Comparison of ENCODE assay signal across 8 cellular contexts in genomic region chr13:97433727-97434416, GRCh38. TPM values are rescaled to one million over a fixed set of nuclear protein-coding genes. Genes with fewer than 3 reads are reported as not detected.
DNase-seq lines count a peak whose midpoint lies in the region; ATAC-seq and TF ChIP-seq lines count a peak whose summit lies in the region.

TSS of gene RAP2A (plus strand) at chr13:97434169. CDS start at chr13:97434471, 302 bp downstream.

- peak within 1 kb of the TSS; percentile 97 for H3K27ac Mint-ChIP-seq in activated T-cell treated with anti-CD3 and anti-CD28 coated beads, Interleukin-2, amount 50 U/mL, for 24 hours

- H3K9me3 ChIP-seq in esophagus (ENCODE audit: control insufficient read depth in 2 of 2, insufficient read depth in 1 of 2, low read depth in 1 of 2, low read length in 1 of 2) = no peaks in the 10 kb centered on the region
- no peaks in the 10 kb centered on the region for H3K9me3 ChIP-seq in muscle layer of colon (ENCODE audit: low read length)

- H3K36me3 Mint-ChIP-seq in activated T-cell treated with anti-CD3 and anti-CD28 coated beads, Interleukin-2, amount 50 U/mL, for 24 hours (ENCODE audit: low read depth) = peaks cover 18% of the 10 kb centered on the region

- peak; percentile 37 for ATAC-seq in GM21619 (IDR thresholded peaks at IDR 0.05; ENCODE audit: unreplicated experiment)

- H3K9me3 Mint-ChIP-seq in activated T-cell treated with anti-CD3 and anti-CD28 coated beads, Interleukin-2, amount 50 U/mL, for 24 hours = no peaks in the 10 kb centered on the region

- H3K27me3 Mint-ChIP-seq in activated T-cell treated with anti-CD3 and anti-CD28 coated beads, Interleukin-2, amount 50 U/mL, for 24 hours = peaks cover 3% of the 10 kb centered on the region

- H3K4me1 ChIP-seq in esophagus (ENCODE audit: control insufficient read depth in 2 of 2, insufficient read depth in 2 of 2, low read length in 1 of 2) (no peaks in the 10 kb centered on the region), muscle layer of colon (ENCODE audit: insufficient read depth, low read length) (peaks cover 23% of the 10 kb centered on the region)

- H3K27me3 ChIP-seq in esophagus (ENCODE audit: control insufficient read depth in 1 of 2, insufficient read depth in 2 of 2, low read length in 2 of 2) (no peaks in the 10 kb centered on the region), muscle layer of colon (ENCODE audit: control insufficient read depth in 1 of 2, insufficient read depth in 2 of 2, low read length in 2 of 2) (no peaks in the 10 kb centered on the region)

- H3K4me1 Mint-ChIP-seq in activated T-cell treated with anti-CD3 and anti-CD28 coated beads, Interleukin-2, amount 50 U/mL, for 24 hours (ENCODE audit: low read depth) = peaks cover 34% of the 10 kb centered on the region

- WGBS in esophagus, 2 donors = 0% methylated on average over 30 to 97 of the region's 97 CpGs

- peak; percentile 53 for DNase-seq in DMS 273 treated with DMSO at 0.1 percent for 48 hours (lab: John Stamatoyannopoulos, UW)
- DNase-seq in Jurkat, Clone E6-1 (ENCODE audit: low read depth, low spot score) = peak; percentile 83
- peak; percentile 90 for DNase-seq in activated T-cell treated with anti-CD3 and anti-CD28 coated beads, Interleukin-2, amount 50 U/mL, for 24 hours
- peak; percentile 79 for DNase-seq in stimulated activated CD8-positive, alpha-beta memory T cell treated with anti-CD3 and anti-CD28 coated beads, Interleukin-7, amount 100 ng/mL, for 1 hour (ENCODE audit: low read depth in 2 of 2)

- H3K4me3 Mint-ChIP-seq in activated T-cell treated with anti-CD3 and anti-CD28 coated beads, Interleukin-2, amount 50 U/mL, for 24 hours = peak within 1 kb of the TSS; percentile 94

- H3K27ac ChIP-seq in esophagus (ENCODE audit: low read depth in 2 of 2, low read length in 1 of 2) (peak within 1 kb of the TSS; percentile 99 to 100), muscle layer of colon (ENCODE audit: low read depth, low read length) (peak within 1 kb of the TSS; percentile 99)

- no peaks in the 10 kb centered on the region for H3K36me3 ChIP-seq in esophagus (ENCODE audit: control insufficient read depth in 2 of 2, insufficient read depth in 2 of 2, low read length in 1 of 2)
- H3K36me3 ChIP-seq in muscle layer of colon (ENCODE audit: insufficient read depth, low read length) = no peaks in the 10 kb centered on the region

- H3K9ac ChIP-seq in muscle layer of colon (ENCODE audit: low read length) = peak within 1 kb of the TSS; percentile 94

- H3K4me3 ChIP-seq in Jurkat, Clone E6-1 (ENCODE audit: low read length) = peak within 1 kb of the TSS; percentile 74
- peak within 1 kb of the TSS; percentile 86 to 97 for H3K4me3 ChIP-seq in esophagus (ENCODE audit: low read depth in 1 of 2, low read length in 2 of 2)
- peak within 1 kb of the TSS; percentile 90 to 98 for H3K4me3 ChIP-seq in muscle layer of colon (ENCODE audit: low read depth in 1 of 2, low read length in 2 of 2)

TF ChIP-seq in PFSK-1, 5 proteins besides CTCF, POLR2A, EP300 and RAD21:
- no peak for TF ChIP-seq POLR2AphosphoS5 (IDR thresholded peaks at IDR 0.05; ENCODE audit: low read depth, low read length)
- TF ChIP-seq REST (IDR thresholded peaks at IDR 0.05; ENCODE audit: insufficient read depth in 1 of 2, low read depth in 2 of 2, low read length in 2 of 2) = no peak
- peak; percentile 88 for TF ChIP-seq FOXP2 (optimal IDR thresholded peaks at IDR 0.05; ENCODE audit: borderline replicate concordance, extremely low read depth, extremely low read length, insufficient read depth)
- TF ChIP-seq SIN3A (IDR thresholded peaks at IDR 0.05; ENCODE audit: borderline replicate concordance, insufficient read depth, low read length) = no peak
TF ChIP-seq in PFSK-1: peak in this region for 1.

RNA-seq across cellular contexts. Expression of gene RAP2A, which starts in this region (rescaled TPM):
- 16.2 TPM for polyA plus RNA-seq in Jurkat, Clone E6-1 (2012; ENCODE audit: insufficient read depth, insufficient read length)
- polyA plus RNA-seq in PFSK-1 (2012; ENCODE audit: insufficient read length, low read depth) = 8.8 TPM
- 10 to 100 TPM in 1 of 2 donors, 1 to 10 TPM in 1; 7.4 to 12.5 TPM for polyA plus RNA-seq in esophagus

Comparison
In these comparisons a context has a peak if more than half of its experiments do, and no peak if none do; other contexts are left out.
1. Peak in every context shown above with its lines: DNase-seq, ATAC-seq, H3K4me3 ChIP-seq and H3K27ac ChIP-seq.